Comparison of ENCODE assay signal across 1 cellular context in genomic region chr3:143127801-143128200, GRCh38.
TF ChIP-seq lines count a peak whose summit lies in the region.

No MANE protein-coding gene starts in this region.

TF ChIP-seq in K562, 482 proteins besides CTCF, POLR2A, EP300 and RAD21:
- TF ChIP-seq VEZF1 (CRISPR knock-in tag; IDR thresholded peaks at IDR 0.05) (no peak), ARNT (IDR thresholded peaks at IDR 0.05) (no peak), MBD2 (IDR thresholded peaks at IDR 0.05; ENCODE audit: borderline replicate concordance, low read depth) (no peak), ZNF449 (CRISPR knock-in tag; IDR thresholded peaks at IDR 0.05) (no peak), NR4A1 (CRISPR knock-in tag; IDR thresholded peaks at IDR 0.05) (no peak), NR4A1 (tag; IDR thresholded peaks at IDR 0.05) (no peak), NFE2 (IDR thresholded peaks at IDR 0.05; ENCODE audit: low read depth) (no peak), MCM3 (IDR thresholded peaks at IDR 0.05) (no peak), POLR2B (IDR thresholded peaks at IDR 0.05; ENCODE audit: low read depth, partially characterized antibody) (no peak), PRDM10 (IDR thresholded peaks at IDR 0.05; ENCODE audit: partially characterized antibody) (no peak)
TF ChIP-seq in K562: peak in this region for 0.
